In genomic region chr9:37206121-37206620, GRCh38 we compare ENCODE assay signal across 19 cellular contexts.
"Had no signal": no experiment of that assay in that cellular context is flagged by ENCODE, and none has a peak within 500 bp of the region (broad histone marks: within the 10 kb centered on the region; RNA-seq: fewer than 3 reads in every experiment).

No MANE protein-coding gene starts in this region.

- H3K36me3 ChIP-seq: prostate gland, vagina had no signal

- FAIRE-seq: endothelial cell of umbilical vein had no signal

- H3K4me1 ChIP-seq: body of pancreas, esophagus squamous epithelium, prostate gland, suprapubic skin, vagina had no signal

- ATAC-seq: body of pancreas; naive thymus-derived CD8-positive, alpha-beta T cell; stimulated activated naive CD8-positive, alpha-beta T cell treated with anti-CD3 and anti-CD28 coated beads, Interleukin-15, amount 100 ng/mL, for 72 hours had no signal

- H3K9me3 ChIP-seq: body of pancreas, esophagus squamous epithelium, prostate gland, suprapubic skin, transverse colon, vagina had no signal

- H3K27me3 Mint-ChIP-seq: activated naive CD8-positive, alpha-beta T cell treated with anti-CD3 and anti-CD28 coated beads for 36 hours; naive thymus-derived CD8-positive, alpha-beta T cell; stimulated activated naive CD8-positive, alpha-beta T cell treated with anti-CD3 and anti-CD28 coated beads, Interleukin-15, amount 100 ng/mL, for 72 hours had no signal

- H3K27ac Mint-ChIP-seq: activated naive CD8-positive, alpha-beta T cell treated with anti-CD3 and anti-CD28 coated beads for 36 hours; stimulated activated naive CD8-positive, alpha-beta T cell treated with anti-CD3 and anti-CD28 coated beads, Interleukin-15, amount 100 ng/mL, for 72 hours had no signal

- H3K27ac ChIP-seq: body of pancreas, esophagus squamous epithelium, prostate gland, right atrium auricular region, suprapubic skin, transverse colon, vagina had no signal

- H3K4me3 Mint-ChIP-seq: activated naive CD8-positive, alpha-beta T cell treated with anti-CD3 and anti-CD28 coated beads for 36 hours; naive thymus-derived CD8-positive, alpha-beta T cell; stimulated activated naive CD8-positive, alpha-beta T cell treated with anti-CD3 and anti-CD28 coated beads, Interleukin-15, amount 100 ng/mL, for 72 hours had no signal

- DNase-seq: activated CD4-positive, alpha-beta T cell treated with anti-CD3 and anti-CD28 coated beads, Interleukin-2, amount 50 U/mL, for 1 hour; activated CD4-positive, CD25-positive, alpha-beta regulatory T cell treated with anti-CD3 and anti-CD28 coated beads, Interleukin-2, amount 50 U/mL, for 72 hours; activated CD8-positive, alpha-beta memory T cell treated with anti-CD3 and anti-CD28 coated beads, Interleukin-2, amount 50 U/mL, for 4 hours; activated gamma-delta T cell; activated naive CD8-positive, alpha-beta T cell treated with anti-CD3 and anti-CD28 coated beads for 36 hours; body of pancreas; dermis blood vessel endothelial cell; effector memory CD4-positive, alpha-beta T cell; esophagus squamous epithelium; mesenchymal stem cell; naive thymus-derived CD8-positive, alpha-beta T cell; stimulated activated CD4-positive, alpha-beta T cell treated with anti-CD3 and anti-CD28 coated beads, Interleukin-2, amount 100 ng/mL, for 24 hours; stimulated activated naive CD8-positive, alpha-beta T cell treated with anti-CD3 and anti-CD28 coated beads, Interleukin-15, amount 100 ng/mL, for 72 hours; transverse colon had no signal

- H3K4me3 ChIP-seq: body of pancreas, esophagus squamous epithelium, prostate gland, right atrium auricular region, suprapubic skin, transverse colon, vagina had no signal

- H3K27me3 ChIP-seq: body of pancreas, esophagus squamous epithelium, right atrium auricular region, suprapubic skin, transverse colon, vagina had no signal
